12 cellular contexts compared by ENCODE assay signal in genomic region chr19:41784337-41785239, GRCh38. TPM values are rescaled to one million over a fixed set of nuclear protein-coding genes. Genes with fewer than 3 reads are reported as not detected.
DNase-seq lines count a peak whose midpoint lies in the region; ATAC-seq and TF ChIP-seq lines count a peak whose summit lies in the region.
"Had no signal": no experiment of that assay in that cellular context is flagged by ENCODE, and none has a peak within 500 bp of the region (broad histone marks: within the 10 kb centered on the region; RNA-seq: fewer than 3 reads in every experiment).

No MANE protein-coding gene starts in this region.

- 34 to 41% methylated on average over 7 to 9 of the region's 9 CpGs for WGBS in transverse colon (ENCODE audit: low coverage in 1 of 2), 2 donors

- H3K9me3 Mint-ChIP-seq in activated naive CD8-positive, alpha-beta T cell (ENCODE audit: low read depth) = no peaks in the 10 kb centered on the region
- H3K9me3 Mint-ChIP-seq in activated naive CD8-positive, alpha-beta T cell treated with anti-CD3 and anti-CD28 coated beads, Interleukin-2, amount 50 U/mL, for 24 hours = no peaks in the 10 kb centered on the region

- TF ChIP-seq POLR2A in transverse colon (IDR thresholded peaks at IDR 0.05) = no peak

- H3K36me3 Mint-ChIP-seq in activated naive CD8-positive, alpha-beta T cell = no peaks in the 10 kb centered on the region
- H3K36me3 Mint-ChIP-seq in activated naive CD8-positive, alpha-beta T cell treated with anti-CD3 and anti-CD28 coated beads, Interleukin-2, amount 50 U/mL, for 24 hours (ENCODE audit: low read depth) = no peaks in the 10 kb centered on the region

- POLR2A ChIA-PET in GM10248 (lab: Yijun Ruan, JAX) = no interaction called here

- intact Hi-C loops in colonic mucosa (cut with DNase I) (loop anchor here (2.0 kb wide), 1 partner anchor 34 kb away; no protein-coding TSS in a partner anchor), transverse colon (cut with DNase I; ENCODE audit: low total_unique reads) (no loop called here)

- H3K27ac ChIP-seq in colonic mucosa = peak overlapping the region; percentile 72
- H3K27ac ChIP-seq in transverse colon = peak overlapping the region; percentile 35 to 66 (median 61)
- H3K27ac ChIP-seq: ovary had no signal

- peaks cover 11% of the 10 kb centered on the region for H3K4me1 ChIP-seq in colonic mucosa
- H3K4me1 ChIP-seq in transverse colon = peaks cover 6 to 20% (median 14%) of the 10 kb centered on the region in 4 donors

- TF ChIP-seq CTCF in colonic mucosa (IDR thresholded peaks at IDR 0.05) = no peak
- no peak for TF ChIP-seq CTCF in transverse colon (IDR thresholded peaks at IDR 0.05)
- TF ChIP-seq CTCF in GM10248 (IDR thresholded peaks at IDR 0.05; ENCODE audit: control extremely low read depth, extremely low read depth, low read depth, missing control alignments) = no peak

- H3K36me3 ChIP-seq in colonic mucosa (no peaks in the 10 kb centered on the region), transverse colon (no peaks in the 10 kb centered on the region)
- H3K36me3 ChIP-seq: ovary had no signal

- in situ Hi-C loops in transverse colon (cut with MboI; ENCODE audit: low pct_ligation_motif_present in 1 of 4, low pct_unique_long_range_greater_than_20kb in 1 of 4, low sequenced_read_pairs in 3 of 4) = no loop called here

- CTCF ChIA-PET in GM10248 (lab: Yijun Ruan, JAX) = interaction anchor here (0.6 to 13.1 kb wide), 14 partner anchors 9 to 145 kb away, joined by 3 to 107 read pairs (median 4); partner anchors contain the start of genes CEACAM3 and CEACAM6

- no peaks in the 10 kb centered on the region for H3K27me3 ChIP-seq in colonic mucosa
- H3K27me3 ChIP-seq in transverse colon = peaks cover 22% of the 10 kb centered on the region
- H3K27me3 ChIP-seq: ovary had no signal

- H3K9ac ChIP-seq in colonic mucosa (ENCODE audit: low read depth in 2 of 2, low read length in 2 of 2) = peak overlapping the region in 1 of 2 donors; percentile 58

- DNase-seq in activated naive CD8-positive, alpha-beta T cell treated with anti-CD3 and anti-CD28 coated beads, Interleukin-2, amount 50 U/mL, for 24 hours = no peak
- DNase-seq in NCI-H69 (lab: John Stamatoyannopoulos, UW) (peak; percentile 69), colonic mucosa (no peak), transverse colon (peak; percentile 27), GM10248 (ENCODE audit: extremely low spot score) (no peak), hypothalamus (lab: John Stamatoyannopoulos, UW) (no peak)
- DNase-seq: left ventricle myocardium superior had no signal

- no peaks in the 10 kb centered on the region for H3K9me3 ChIP-seq in colonic mucosa
- H3K9me3 ChIP-seq in transverse colon = no peaks in the 10 kb centered on the region
- H3K9me3 ChIP-seq: ovary had no signal

- no peak overlapping the region for H3K27ac Mint-ChIP-seq in activated naive CD8-positive, alpha-beta T cell
- no peak overlapping the region for H3K27ac Mint-ChIP-seq in activated naive CD8-positive, alpha-beta T cell treated with anti-CD3 and anti-CD28 coated beads, Interleukin-2, amount 50 U/mL, for 24 hours

- H3K4me3 ChIP-seq in colonic mucosa (no peak overlapping the region), transverse colon (no peak overlapping the region)
- H3K4me3 ChIP-seq: ovary had no signal

- H3K4me3 Mint-ChIP-seq in activated naive CD8-positive, alpha-beta T cell = peak overlapping the region; percentile 18
- H3K4me3 Mint-ChIP-seq in activated naive CD8-positive, alpha-beta T cell treated with anti-CD3 and anti-CD28 coated beads, Interleukin-2, amount 50 U/mL, for 24 hours = no peak overlapping the region

- H3K27me3 Mint-ChIP-seq in activated naive CD8-positive, alpha-beta T cell = peaks cover 48% of the 10 kb centered on the region
- peaks cover 69% of the 10 kb centered on the region for H3K27me3 Mint-ChIP-seq in activated naive CD8-positive, alpha-beta T cell treated with anti-CD3 and anti-CD28 coated beads, Interleukin-2, amount 50 U/mL, for 24 hours

- ATAC-seq in activated naive CD8-positive, alpha-beta T cell treated with anti-CD3 and anti-CD28 coated beads, Interleukin-2, amount 50 U/mL, for 24 hours = no peak
- no peak for ATAC-seq in HG02642 (IDR thresholded peaks at IDR 0.05; ENCODE audit: poor library complexity, unreplicated experiment)

- no peak for TF ChIP-seq EP300 in transverse colon (IDR thresholded peaks at IDR 0.05; ENCODE audit: low read depth)

- H3K4me1 Mint-ChIP-seq in activated naive CD8-positive, alpha-beta T cell (ENCODE audit: low read depth) = peaks cover 17% of the 10 kb centered on the region
- peaks cover 17% of the 10 kb centered on the region for H3K4me1 Mint-ChIP-seq in activated naive CD8-positive, alpha-beta T cell treated with anti-CD3 and anti-CD28 coated beads, Interleukin-2, amount 50 U/mL, for 24 hours

RNA-seq across cellular contexts. Expression of gene CEACAM3, which starts 11.8 kb away (rescaled TPM):
- total RNA-seq in colonic mucosa (1 to 10 TPM; 1.1 to 2.8 TPM), transverse colon (1 to 10 TPM in 2 of 4 donors, under 1 TPM in 1, not detected in 1; 0.82 to 2.2 (median 1.6) TPM)
- total RNA-seq: astrocyte, H4, ovary had no signal

RNA-seq across cellular contexts. Expression of gene CEACAM6, which starts 29.3 kb away (rescaled TPM):
- total RNA-seq in colonic mucosa (100 to 1,000 TPM; 260 to 655 TPM), transverse colon (100 to 1,000 TPM in 2 of 4 donors, 10 to 100 TPM in 2; 33.8 to 209 (median 104) TPM)
- total RNA-seq: astrocyte, H4, left ventricle myocardium superior had no signal

RNA-seq across cellular contexts. Expression of gene LYPD4, which starts 59.9 kb away (rescaled TPM):
- total RNA-seq in colonic mucosa (not detected), transverse colon (not detected)
- total RNA-seq: astrocyte, left ventricle myocardium superior, ovary had no signal

Comparison
In these comparisons a context has a peak if more than half of its experiments do, and no peak if none do; other contexts are left out.
1. DNase-seq: peak in NCI-H69 (single experiment) and transverse colon (single experiment); none in activated naive CD8-positive, alpha-beta T cell treated with anti-CD3 and anti-CD28 coated beads, Interleukin-2, amount 50 U/mL, for 24 hours (single experiment), colonic mucosa (single experiment), GM10248 (single experiment) and hypothalamus (0 of 51).